10 cellular contexts compared by ENCODE assay signal in the genomic region with DNA sequence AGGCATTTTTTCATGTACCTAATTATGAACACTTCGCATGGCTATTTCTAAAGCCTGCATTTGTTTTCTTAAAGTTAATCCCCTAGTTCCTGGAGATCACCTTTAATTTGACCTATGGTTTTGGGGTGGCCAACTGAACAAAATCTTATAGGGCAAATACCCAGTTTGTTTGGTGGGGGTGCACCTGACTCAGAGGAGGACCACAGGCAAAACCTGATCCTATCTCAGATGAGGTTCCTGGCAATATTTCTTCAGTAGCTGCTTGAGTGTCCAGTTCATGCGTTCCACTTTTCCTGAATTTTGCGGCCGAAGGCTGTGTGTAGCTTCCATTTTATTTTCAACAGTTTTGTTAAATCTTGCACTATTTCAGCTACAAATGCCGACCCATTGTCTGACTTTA.
"Had no signal": no experiment of that assay in that cellular context is flagged by ENCODE, and none has a peak within 500 bp of the region (broad histone marks: within the 10 kb centered on the region; RNA-seq: fewer than 3 reads in every experiment).

No MANE protein-coding gene starts in this region.

- H3K4me3 ChIP-seq: GM23248, GM23338, HAP-1 had no signal

- DNase-seq: GM23248, GOT3, H7, H9, HCEC 1CT, HFFc6 had no signal

- H3K4me2 ChIP-seq: GM23338 had no signal

- H3K9ac ChIP-seq: GM23248 had no signal

- H3K36me3 ChIP-seq: HAP-1 had no signal

- ATAC-seq: GM23338, HCT116 had no signal

- H3K9me3 ChIP-seq: HAP-1 had no signal

- FAIRE-seq: H54 had no signal

- H3K27ac ChIP-seq: GM23248 had no signal
